Comparison of ENCODE assay signal across 1 cellular context in genomic region chr19:4379383-4380253, GRCh38.
TF ChIP-seq lines count a peak whose summit lies in the region.

No MANE protein-coding gene starts in this region.

TF ChIP-seq in GM12878, 131 proteins besides CTCF, POLR2A, EP300 and RAD21 (continued from another document):
- TF ChIP-seq ZNF687 (IDR thresholded peaks at IDR 0.05) = peak; percentile 93
- TF ChIP-seq MTA2 (IDR thresholded peaks at IDR 0.05; ENCODE audit: low read depth) = no peak
- no peak for TF ChIP-seq E2F8 (IDR thresholded peaks at IDR 0.05; ENCODE audit: low read depth, partially characterized antibody)
- TF ChIP-seq TAF1 (IDR thresholded peaks at IDR 0.05; ENCODE audit: borderline replicate concordance, low read depth, low read length) = 0 out of 2 replicates have a peak, but pooled peaks have one; percentile 25
- TF ChIP-seq BCL11A (IDR thresholded peaks at IDR 0.05; ENCODE audit: low read depth, low read length) = peak; percentile 34; the same call in 1 of the 2 replicates
- TF ChIP-seq PAX5 (IDR thresholded peaks at IDR 0.05; ENCODE audit: borderline replicate concordance, low read depth, low read length) = peak; percentile 71
- TF ChIP-seq EGR1 (IDR thresholded peaks at IDR 0.05; ENCODE audit: borderline replicate concordance in 1 of 2, low read depth in 2 of 2, low read length in 2 of 2) = peak in 1 of 2 experiments; percentile 88; a peak in 2 of 3 replicates
- TF ChIP-seq STAT1 (conservative IDR thresholded peaks at IDR 0.05) = 0 out of 2 replicates have a peak, but pooled peaks have one; percentile 13
- TF ChIP-seq DPF2 (IDR thresholded peaks at IDR 0.05) = peak; percentile 78
- peak; percentile 41 for TF ChIP-seq SP1 (IDR thresholded peaks at IDR 0.05; ENCODE audit: low read depth, low read length)
- no peak for TF ChIP-seq YBX1 (IDR thresholded peaks at IDR 0.05)
- TF ChIP-seq RUNX3 (IDR thresholded peaks at IDR 0.05; ENCODE audit: low read length) = peak; percentile 44
- TF ChIP-seq ZNF384 (IDR thresholded peaks at IDR 0.05; ENCODE audit: borderline replicate concordance, low read depth, low read length) = peak; percentile 75
- no peak; the same call in 1 of the 2 replicates for TF ChIP-seq NKRF (conservative IDR thresholded peaks at IDR 0.05)
- TF ChIP-seq BHLHE40 (IDR thresholded peaks at IDR 0.05; ENCODE audit: borderline replicate concordance in 1 of 2, low read depth in 2 of 2, low read length in 1 of 2) = peak; percentile 95 to 98
- peak; percentile 98 for TF ChIP-seq IKZF1 (conservative IDR thresholded peaks at IDR 0.05)
- no peak for TF ChIP-seq PRDM15 (CRISPR knock-in tag; IDR thresholded peaks at IDR 0.05)
- TF ChIP-seq LARP7 (IDR thresholded peaks at IDR 0.05) = 0 out of 2 replicates have a peak, but pooled peaks have one; percentile 25
- no peak for TF ChIP-seq BMI1 (IDR thresholded peaks at IDR 0.05; ENCODE audit: borderline replicate concordance)
- TF ChIP-seq BACH1 (IDR thresholded peaks at IDR 0.05; ENCODE audit: borderline replicate concordance) = peak; percentile 28
- peak; percentile 47; the same call in 1 of the 2 replicates for TF ChIP-seq CHD2 (IDR thresholded peaks at IDR 0.05; ENCODE audit: borderline replicate concordance, low read depth, low read length)
- 0 out of 2 replicates have a peak, but pooled peaks have one; percentile 65 for TF ChIP-seq YY1 (IDR thresholded peaks at IDR 0.05; ENCODE audit: low read depth, low read length)
- no peak for TF ChIP-seq TCF7 (IDR thresholded peaks at IDR 0.05; ENCODE audit: borderline replicate concordance)
- TF ChIP-seq JUNB (IDR thresholded peaks at IDR 0.05) = peak; percentile 24; the same call in 1 of the 2 replicates
- TF ChIP-seq IKZF2 (IDR thresholded peaks at IDR 0.05) = peak; percentile 92 to 97
- peak; percentile 80 for TF ChIP-seq NBN (IDR thresholded peaks at IDR 0.05)
- peak; percentile 53; the same call in 1 of the 2 replicates for TF ChIP-seq CREM (IDR thresholded peaks at IDR 0.05; ENCODE audit: low read depth)
- no peak for TF ChIP-seq FOS (IDR thresholded peaks at IDR 0.05; ENCODE audit: borderline replicate concordance, extremely low read depth, insufficient read length)
- peak; percentile 82 for TF ChIP-seq EED (IDR thresholded peaks at IDR 0.05; ENCODE audit: low read depth)
